12 cellular contexts compared by ENCODE assay signal in genomic region chr12:31406345-31406744, GRCh38.
DNase-seq lines count a peak whose midpoint lies in the region; ATAC-seq and TF ChIP-seq lines count a peak whose summit lies in the region.
"Had no signal": no experiment of that assay in that cellular context is flagged by ENCODE, and none has a peak within 500 bp of the region (broad histone marks: within the 10 kb centered on the region; RNA-seq: fewer than 3 reads in every experiment).

No MANE protein-coding gene starts in this region.

- no peaks in the 10 kb centered on the region for H3K9me3 Mint-ChIP-seq in chondrocyte (ENCODE audit: low read depth)

- no peaks in the 10 kb centered on the region for H3K27me3 Mint-ChIP-seq in chondrocyte (ENCODE audit: low read depth)

- TF ChIP-seq CTCF in GM10266 (IDR thresholded peaks at IDR 0.05; ENCODE audit: control insufficient read depth, insufficient read depth, low read depth, missing control alignments) (no peak), chondrocyte (IDR thresholded peaks at IDR 0.05) (no peak)

- H3K27ac Mint-ChIP-seq in chondrocyte (ENCODE audit: unreplicated experiment): no peak overlapping the region

- DNase-seq in GM10266 (ENCODE audit: extremely low spot score) (peak; percentile 40), MV-4-11 (lab: John Stamatoyannopoulos, UW) (peak; percentile 80), pons (ENCODE audit: low spot score) (no peak), OCI-M1 (lab: John Stamatoyannopoulos, UW) (no peak), chondrocyte (ENCODE audit: low spot score) (no peak)
- DNase-seq in activated CD4-positive, alpha-beta T cell treated with anti-CD3 and anti-CD28 coated beads, Interleukin-2, amount 50 U/mL, for 48 hours: no peak
- DNase-seq: activated CD4-positive, alpha-beta T cell treated with anti-CD3 and anti-CD28 coated beads for 1 hour; KG1; NK-92 treated with Interleukin-12 subunit alpha and Interleukin-12 subunit beta, amount 100 ng/mL, for 24 hours; pancreas had no signal

- peak; percentile 77 for ATAC-seq in GM19397 (IDR thresholded peaks at IDR 0.05; ENCODE audit: unreplicated experiment)
- peak; percentile 45 for ATAC-seq in HG02973 (IDR thresholded peaks at IDR 0.05; ENCODE audit: unreplicated experiment)
- ATAC-seq: pancreas had no signal

- H3K4me1 Mint-ChIP-seq in chondrocyte (ENCODE audit: low read depth): peaks cover 8% of the 10 kb centered on the region

- H3K36me3 Mint-ChIP-seq in chondrocyte (ENCODE audit: low read depth): peaks cover 4% of the 10 kb centered on the region

- no peak overlapping the region for H3K4me3 Mint-ChIP-seq in chondrocyte (ENCODE audit: unreplicated experiment)

Comparison
In these comparisons a context has a peak if more than half of its experiments do, and no peak if none do; other contexts are left out.
1. DNase-seq: peak in GM10266 (single experiment) and MV-4-11 (single experiment); none in activated CD4-positive, alpha-beta T cell treated with anti-CD3 and anti-CD28 coated beads, Interleukin-2, amount 50 U/mL, for 48 hours (0 of 2), pons (single experiment), OCI-M1 (single experiment) and chondrocyte (single experiment).